In genomic region chr1:242546441-242546840, GRCh38 we compare ENCODE assay signal across 8 cellular contexts. TPM values are rescaled to one million over a fixed set of nuclear protein-coding genes. Genes with fewer than 3 reads are reported as not detected.
"Had no signal": no experiment of that assay in that cellular context is flagged by ENCODE, and none has a peak within 500 bp of the region (broad histone marks: within the 10 kb centered on the region; RNA-seq: fewer than 3 reads in every experiment).

No MANE protein-coding gene starts in this region.

- H3K4me3 ChIP-seq: GM12878 had no signal

- FAIRE-seq: G401.6, GM12878, GM12891, GM12892, GM18507, GM19239 had no signal

- ATAC-seq: GM12878 had no signal

- DNase-seq: GDM1, GF-D8 had no signal

RNA-seq across cellular contexts. Expression of gene PLD5, which starts 21.9 kb away (rescaled TPM):
- total RNA-seq: GM12878 had no signal
- polyA plus RNA-seq: GM12878 had no signal
